12 cellular contexts compared by ENCODE assay signal in genomic region chr11:92978226-92979111, GRCh38. TPM values are rescaled to one million over a fixed set of nuclear protein-coding genes. Genes with fewer than 3 reads are reported as not detected.
A peak's percentile ranks its signal among the peaks of the same experiment; 100 is the strongest.
DNase-seq lines count a peak whose midpoint lies in the region; ATAC-seq and TF ChIP-seq lines count a peak whose summit lies in the region.
"Had no signal": no experiment of that assay in that cellular context is flagged by ENCODE, and none has a peak within 500 bp of the region (broad histone marks: within the 10 kb centered on the region; RNA-seq: fewer than 3 reads in every experiment).

No MANE protein-coding gene starts in this region.

- peaks cover 11% of the 10 kb centered on the region for H3K27me3 Mint-ChIP-seq in endothelial cell (ENCODE audit: unreplicated experiment)

- WGBS in thyroid gland, 2 donors, result 69 to 71% methylated on average over 7 of the region's 7 CpGs

- H3K36me3 ChIP-seq in right atrium auricular region (no peaks in the 10 kb centered on the region), thyroid gland (no peaks in the 10 kb centered on the region)
- H3K36me3 ChIP-seq: esophagus squamous epithelium, lower lobe of right lung had no signal

- ATAC-seq in Right ventricle myocardium superior (ENCODE audit: poor library complexity), result no peak
- no peak for ATAC-seq in HG03097 (IDR thresholded peaks at IDR 0.05; ENCODE audit: low FRiP score, unreplicated experiment)
- ATAC-seq: lower lobe of right lung; stimulated activated memory B cell treated with anti-CD40 and anti-IgM and Interleukin-4, amounts not matched to agents 10 μg/mL and 1 μg/mL and 100 μg/mL, for 72 hours had no signal

- H3K36me3 Mint-ChIP-seq in endothelial cell (ENCODE audit: low read depth, unreplicated experiment), result no peaks in the 10 kb centered on the region
- H3K36me3 Mint-ChIP-seq: stimulated activated memory B cell treated with anti-CD40 and anti-IgM and Interleukin-4, amounts not matched to agents 10 μg/mL and 1 μg/mL and 100 μg/mL, for 72 hours had no signal

- H3K4me3 ChIP-seq in right atrium auricular region, result no peak overlapping the region
- H3K4me3 ChIP-seq in thyroid gland (replicated peaks in 1 of 3), result no peak overlapping the region
- H3K4me3 ChIP-seq: esophagus squamous epithelium, lower lobe of right lung had no signal

- H3K27me3 ChIP-seq in right atrium auricular region, result no peaks in the 10 kb centered on the region
- no peaks in the 10 kb centered on the region for H3K27me3 ChIP-seq in thyroid gland
- H3K27me3 ChIP-seq: esophagus squamous epithelium had no signal

- no peaks in the 10 kb centered on the region for H3K9me3 Mint-ChIP-seq in endothelial cell (ENCODE audit: unreplicated experiment)

- H3K9me3 ChIP-seq in right atrium auricular region (no peaks in the 10 kb centered on the region), thyroid gland (no peaks in the 10 kb centered on the region)
- H3K9me3 ChIP-seq: esophagus squamous epithelium, lower lobe of right lung had no signal

- no peaks in the 10 kb centered on the region for H3K4me1 ChIP-seq in right atrium auricular region
- H3K4me1 ChIP-seq in thyroid gland, result no peaks in the 10 kb centered on the region
- H3K4me1 ChIP-seq: esophagus squamous epithelium, lower lobe of right lung had no signal

- peak overlapping the region; percentile 0 for H3K27ac Mint-ChIP-seq in endothelial cell (ENCODE audit: unreplicated experiment)
- H3K27ac Mint-ChIP-seq: stimulated activated memory B cell treated with anti-CD40 and anti-IgM and Interleukin-4, amounts not matched to agents 10 μg/mL and 1 μg/mL and 100 μg/mL, for 72 hours had no signal

- H3K4me3 Mint-ChIP-seq in endothelial cell (ENCODE audit: unreplicated experiment), result no peak overlapping the region
- H3K4me3 Mint-ChIP-seq: stimulated activated memory B cell treated with anti-CD40 and anti-IgM and Interleukin-4, amounts not matched to agents 10 μg/mL and 1 μg/mL and 100 μg/mL, for 72 hours had no signal

- TF ChIP-seq POLR2A in thyroid gland (IDR thresholded peaks at IDR 0.05), result no peak

- intact Hi-C loops in Right ventricle myocardium superior (cut with DNase I), result no loop called here
- intact Hi-C loops in thyroid gland (cut with DNase I), result no loop called here

- H3K27ac ChIP-seq in right atrium auricular region (no peak overlapping the region), thyroid gland (no peak overlapping the region)
- H3K27ac ChIP-seq: esophagus squamous epithelium, lower lobe of right lung had no signal

- H3K4me1 Mint-ChIP-seq in endothelial cell (ENCODE audit: unreplicated experiment), result peaks cover 12% of the 10 kb centered on the region
- H3K4me1 Mint-ChIP-seq: stimulated activated memory B cell treated with anti-CD40 and anti-IgM and Interleukin-4, amounts not matched to agents 10 μg/mL and 1 μg/mL and 100 μg/mL, for 72 hours had no signal

- DNase-seq in Right ventricle myocardium superior (peak; percentile 56), right atrium auricular region (ENCODE audit: low spot score) (no peak), NCI-H446 treated with DMSO at 0.1 percent for 48 hours (lab: John Stamatoyannopoulos, UW) (peak; percentile 100), endothelial cell (ENCODE audit: low spot score) (no peak), thyroid gland (peak; percentile 83 to 89), DMS114 treated with DMSO at 0.1 percent for 48 hours (lab: John Stamatoyannopoulos, UW; ENCODE audit: unreplicated experiment) (no peak)
- no peak for DNase-seq in stimulated activated CD4-positive, alpha-beta T cell treated with anti-CD3 and anti-CD28 coated beads, Interleukin-2, amount 100 ng/mL, for 24 hours
- DNase-seq: esophagus squamous epithelium, lower lobe of right lung had no signal

- TF ChIP-seq CTCF in right atrium auricular region (IDR thresholded peaks at IDR 0.05), result no peak
- no peak for TF ChIP-seq CTCF in endothelial cell (IDR thresholded peaks at IDR 0.05; ENCODE audit: unreplicated experiment)
- TF ChIP-seq CTCF in thyroid gland (IDR thresholded peaks at IDR 0.05), result no peak

RNA-seq across cellular contexts. Expression of gene MTNR1B, which starts 9.0 kb away (rescaled TPM):
- total RNA-seq in Right ventricle myocardium superior (not detected), right atrium auricular region (not detected), endothelial cell (ENCODE audit: unreplicated experiment) (not detected), thyroid gland (not detected)
- total RNA-seq: esophagus squamous epithelium, lower lobe of right lung, skeletal muscle tissue had no signal

Comparison
In these comparisons a context has a peak if more than half of its experiments do, and no peak if none do; other contexts are left out.
1. DNase-seq: peak in Right ventricle myocardium superior (single experiment), NCI-H446 treated with DMSO at 0.1 percent for 48 hours (single experiment) and thyroid gland (2 of 2); none in right atrium auricular region (single experiment), endothelial cell (single experiment), DMS114 treated with DMSO at 0.1 percent for 48 hours (single experiment) and stimulated activated CD4-positive, alpha-beta T cell treated with anti-CD3 and anti-CD28 coated beads, Interleukin-2, amount 100 ng/mL, for 24 hours (0 of 2).